In the genomic region with DNA sequence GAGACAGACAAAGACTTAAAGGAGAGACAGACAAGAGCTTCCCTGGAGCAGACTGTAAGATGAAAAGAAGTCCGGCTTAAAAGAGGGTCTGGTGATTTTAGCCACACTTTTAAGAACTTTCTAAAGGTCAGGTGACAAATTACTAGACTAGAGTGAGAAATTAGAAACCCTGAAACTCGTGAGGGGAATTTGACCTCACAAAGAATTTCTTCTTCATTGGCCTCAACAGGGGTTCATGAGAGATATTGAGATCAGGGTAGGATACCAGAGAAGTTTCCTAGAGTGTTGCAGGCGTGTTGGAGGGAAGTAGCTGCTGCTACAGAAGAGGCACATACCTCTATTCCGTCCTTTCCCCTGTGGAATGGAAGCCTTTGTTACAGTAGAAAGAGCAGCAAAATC, we compare ENCODE assay signal across 30 cellular contexts.
"Had no signal": no experiment of that assay in that cellular context is flagged by ENCODE, and none has a peak within 500 bp of the region (broad histone marks: within the 10 kb centered on the region; RNA-seq: fewer than 3 reads in every experiment).

No MANE protein-coding gene starts in this region.

- H3K27me3 ChIP-seq: left lung, pancreas, thyroid gland, transverse colon, upper lobe of left lung, vagina had no signal

- DNase-seq: hypothalamus; immature natural killer cell; left colon; left lung; lower lobe of right lung; mesendoderm; naive B cell; natural killer cell; nephron progenitor cell; nucleus accumbens; retina; stimulated activated CD4-positive, alpha-beta T cell treated with anti-CD3 and anti-CD28 coated beads, Interleukin-12 subunit alpha, Interleukin-12 subunit beta, amount 100 ng/mL, for 4 hours; stimulated activated CD4-positive, alpha-beta T cell treated with anti-CD3 and anti-CD28 coated beads, Interleukin-15, amount 100 ng/mL, for 24 hours; stimulated activated CD4-positive, alpha-beta T cell treated with anti-CD3 and anti-CD28 coated beads, Interleukin-2, amount 100 ng/mL, for 24 hours; stimulated activated CD4-positive, alpha-beta T cell treated with anti-CD3 and anti-CD28 coated beads, Interleukin-4, amount 100 ng/mL, for 24 hours; stimulated activated naive CD4-positive, alpha-beta T cell treated with Interleukin-2 at 50 U/mL for 16 hours; stimulated activated naive CD8-positive, alpha-beta T cell treated with anti-CD3 and anti-CD28 coated beads, Interleukin-15, amount 100 ng/mL, for 72 hours; substantia nigra; thyroid gland; transverse colon had no signal

- H3K4me1 ChIP-seq: left lung, lower lobe of right lung, pancreas, prostate gland, thyroid gland, upper lobe of left lung, vagina had no signal

- ATAC-seq: left colon; left lung; lower lobe of right lung; natural killer cell; pancreas; right cardiac atrium; sciatic nerve; stimulated activated effector memory CD8-positive, alpha-beta T cell treated with anti-CD3 and anti-CD28 coated beads, Interleukin-12 subunit alpha, Interleukin-12 subunit beta, amount 100 ng/mL, for 72 hours; stimulated activated naive CD8-positive, alpha-beta T cell treated with anti-CD3 and anti-CD28 coated beads, Interleukin-15, amount 100 ng/mL, for 72 hours had no signal

- H3K36me3 ChIP-seq: left lung, lower lobe of right lung, pancreas, prostate gland, thyroid gland, transverse colon, upper lobe of left lung, vagina had no signal

- H3K9me3 ChIP-seq: lower lobe of right lung, pancreas, prostate gland, thyroid gland, transverse colon, upper lobe of left lung, vagina had no signal

- FAIRE-seq: islet of Langerhans, kidney, pancreas had no signal

- H3K27ac ChIP-seq: left lung, lower lobe of right lung, pancreas, prostate gland, skin epidermis, thyroid gland, transverse colon, upper lobe of left lung, vagina had no signal

- H3K4me3 ChIP-seq: left lung, lower lobe of right lung, pancreas, prostate gland, skin epidermis, thyroid gland, transverse colon, upper lobe of left lung, vagina had no signal
